In genomic region chr4:45482346-45482745, GRCh38 we compare ENCODE assay signal across 25 cellular contexts.
"Had no signal": no experiment of that assay in that cellular context is flagged by ENCODE, and none has a peak within 500 bp of the region (broad histone marks: within the 10 kb centered on the region; RNA-seq: fewer than 3 reads in every experiment).

No MANE protein-coding gene starts in this region.

- H3K27ac ChIP-seq: colonic mucosa, coronary artery, dorsolateral prefrontal cortex, epithelial cell of prostate, esophagus muscularis mucosa, esophagus squamous epithelium, foreskin keratinocyte, gastrocnemius medialis, gastroesophageal sphincter, heart left ventricle, heart right ventricle had no signal

- ATAC-seq: effector memory CD8-positive, alpha-beta T cell; esophagus mucosa; foreskin keratinocyte; gastrocnemius medialis; gastroesophageal sphincter; heart left ventricle; heart right ventricle had no signal

- FAIRE-seq: endothelial cell of umbilical vein had no signal

- H3K27me3 ChIP-seq: colonic mucosa, dorsolateral prefrontal cortex, esophagus muscularis mucosa, esophagus squamous epithelium, foreskin keratinocyte, gastrocnemius medialis, gastroesophageal sphincter, heart left ventricle, heart right ventricle had no signal

- H3K4me3 Mint-ChIP-seq: dendritic cell treated with granulocyte-macrophage colony-stimulating factor and Interleukin-4, amounts not matched to agents 40 ng/mL and 50 ng/mL, for 4 days; effector memory CD8-positive, alpha-beta T cell; endodermal cell had no signal

- H3K27ac Mint-ChIP-seq: dendritic cell treated with granulocyte-macrophage colony-stimulating factor and Interleukin-4, amounts not matched to agents 40 ng/mL and 50 ng/mL, for 4 days; effector memory CD8-positive, alpha-beta T cell; endodermal cell had no signal

- DNase-seq: colonic mucosa; cortex of kidney; dermis blood vessel endothelial cell; dorsolateral prefrontal cortex; effector CD4-positive, alpha-beta T cell; effector CD8-positive, alpha-beta T cell; effector memory CD4-positive, alpha-beta T cell; effector memory CD8-positive, alpha-beta T cell; endodermal cell; erythroblast; esophagus squamous epithelium; foreskin fibroblast; foreskin keratinocyte; foreskin melanocyte; gastrocnemius medialis; head of caudate nucleus; heart left ventricle; heart right ventricle had no signal

- H3K4me3 ChIP-seq: colonic mucosa, coronary artery, dorsolateral prefrontal cortex, esophagus muscularis mucosa, esophagus squamous epithelium, gastrocnemius medialis, gastroesophageal sphincter, heart left ventricle, heart right ventricle had no signal

- H3K9me3 ChIP-seq: colonic mucosa, gastrocnemius medialis, heart left ventricle had no signal

- H3K27me3 Mint-ChIP-seq: dendritic cell treated with granulocyte-macrophage colony-stimulating factor and Interleukin-4, amounts not matched to agents 40 ng/mL and 50 ng/mL, for 4 days; effector memory CD8-positive, alpha-beta T cell had no signal

- H3K4me1 Mint-ChIP-seq: endodermal cell had no signal

- H3K4me1 ChIP-seq: colonic mucosa, esophagus muscularis mucosa, esophagus squamous epithelium, foreskin keratinocyte, gastrocnemius medialis, gastroesophageal sphincter, heart left ventricle, heart right ventricle had no signal

- H3K36me3 ChIP-seq: colonic mucosa, esophagus muscularis mucosa, esophagus squamous epithelium, gastrocnemius medialis, gastroesophageal sphincter, heart left ventricle, heart right ventricle had no signal

- H3K9me3 Mint-ChIP-seq: dendritic cell treated with granulocyte-macrophage colony-stimulating factor and Interleukin-4, amounts not matched to agents 40 ng/mL and 50 ng/mL, for 4 days had no signal
